8 cellular contexts compared by ENCODE assay signal in the genomic region with DNA sequence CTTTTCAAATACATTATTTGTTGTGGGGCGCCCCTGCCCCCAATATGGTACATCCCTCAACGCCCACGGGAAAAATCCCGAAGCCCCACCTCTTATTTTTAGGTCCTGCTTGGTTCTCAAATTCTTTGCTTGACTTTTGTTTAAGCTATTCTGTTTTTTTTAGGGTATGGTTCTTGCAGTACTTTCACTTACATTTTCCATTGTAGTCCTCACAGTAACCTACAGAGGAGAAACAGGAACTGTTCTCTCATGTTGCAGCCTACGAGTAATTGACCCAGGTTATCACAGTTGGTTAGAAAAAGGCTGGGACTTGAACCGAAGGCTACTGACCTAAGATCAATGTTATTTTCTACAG. TPM values are rescaled to one million over a fixed set of nuclear protein-coding genes. Genes with fewer than 3 reads are reported as not detected.
DNase-seq lines count a peak whose midpoint lies in the region; ATAC-seq and TF ChIP-seq lines count a peak whose summit lies in the region.

No MANE protein-coding gene starts in this region.

- H3K4me1 ChIP-seq in IMR-90 (ENCODE audit: control insufficient read depth, insufficient read depth, low read length): peaks cover 4% of the 10 kb centered on the region

- H3K56ac ChIP-seq in IMR-90 (ENCODE audit: extremely low read depth, insufficient read depth, low read length): peak overlapping the region; percentile 90

- H2BK15ac ChIP-seq in IMR-90 (ENCODE audit: low read depth, low read length): peak overlapping the region; percentile 71; the same call in 2 of the 3 replicates

- peak overlapping the region; percentile 27; the same call in 1 of the 2 replicates for H3K4ac ChIP-seq in IMR-90 (ENCODE audit: low read depth, low read length)

- CTCF ChIA-PET in IMR-90 (lab: Yijun Ruan, JAX): interaction anchor here (1.0 kb wide), 1 partner anchor 28 kb away, joined by 3 read pairs; no protein-coding TSS in a partner anchor

- TF ChIP-seq CTCF in IMR-90 (conservative IDR thresholded peaks at IDR 0.05; ENCODE audit: low read depth, low read length) (no peak), WI38 (IDR thresholded peaks at IDR 0.05; ENCODE audit: low read depth, low read length) (no peak)

- DNase-seq in NCI-H1436 (lab: John Stamatoyannopoulos, UW): peak; percentile 48
- no peak for DNase-seq in NCI-H1436 treated with DMSO at 0.1 percent for 48 hours (lab: John Stamatoyannopoulos, UW)
- peak; percentile 72 for DNase-seq in IMR-90
- peak; percentile 70 for DNase-seq in germinal center (ENCODE audit: low spot score)
- DNase-seq in renal cortical epithelial cell (ENCODE audit: low read depth): peak; percentile 59
- DNase-seq in mucosa of gallbladder (ENCODE audit: low spot score): no peak

- H4K5ac ChIP-seq in IMR-90 (ENCODE audit: low read depth, low read length): peak overlapping the region; percentile 97

- dilution Hi-C loops in IMR-90 (cut with HindIII; ENCODE audit: low sequenced_read_pairs, unreplicated experiment): no loop called here

- peak overlapping the region; percentile 40; the same call in 1 of the 2 replicates for H2BK20ac ChIP-seq in IMR-90 (ENCODE audit: low read depth, low read length)

- peak overlapping the region; percentile 34 to 91 for H4K8ac ChIP-seq in IMR-90 (ENCODE audit: low read depth in 2 of 2, low read length in 2 of 2)

- peak overlapping the region; percentile 79 for H3K4me3 ChIP-seq in IMR-90 (ENCODE audit: insufficient read depth, low read depth, low read length)
- H3K4me3 ChIP-seq in WI38 (ENCODE audit: low read depth, low read length): peak overlapping the region; percentile 91

- peaks cover 1% of the 10 kb centered on the region; the same call in 1 of the 2 replicates for H3K36me3 ChIP-seq in IMR-90 (ENCODE audit: control insufficient read depth, insufficient read depth, low read length)

- POLR2A ChIA-PET in IMR-90 (lab: Charles Lee; ENCODE audit: unreplicated experiment): interaction anchor here (0.6 kb wide), 1 partner anchor 10 kb away, joined by 4 read pairs; no protein-coding TSS in a partner anchor

- H3K4me2 ChIP-seq in IMR-90 (ENCODE audit: low read depth, low read length): peak overlapping the region; percentile 90

- H3K9ac ChIP-seq in IMR-90 (ENCODE audit: low read depth, low read length): peak overlapping the region; percentile 95

- H3K9me3 ChIP-seq in IMR-90 (ENCODE audit: control insufficient read depth, insufficient read depth, low read length): no peaks in the 10 kb centered on the region

- H3K9me1 ChIP-seq in IMR-90 (ENCODE audit: insufficient read depth, low read length): no peaks in the 10 kb centered on the region

- peak overlapping the region; percentile 99 for H2AFZ ChIP-seq in IMR-90 (replicated peaks; ENCODE audit: low read length, poor library complexity)

- TF ChIP-seq POLR2A in IMR-90 (IDR thresholded peaks at IDR 0.05; ENCODE audit: low read depth, low read length): no peak

- ATAC-seq in GM21717 (IDR thresholded peaks at IDR 0.05; ENCODE audit: unreplicated experiment): peak; percentile 74
- ATAC-seq in IMR-90 (ENCODE audit: low read depth): peak; percentile 61

- no peaks in the 10 kb centered on the region for H3K27me3 ChIP-seq in IMR-90 (ENCODE audit: control insufficient read depth, insufficient read depth, low read length)

- WGBS in IMR-90 (ENCODE audit: extremely low coverage in 2 of 2, insufficient read length in 1 of 2), 2 experiments: no CpG with 5 or more reads among the region's 6 CpGs

- TF ChIP-seq RAD21 in IMR-90 (IDR thresholded peaks at IDR 0.05; ENCODE audit: low read length): no peak

- H3K14ac ChIP-seq in IMR-90 (replicated peaks; ENCODE audit: low read depth, low read length): peak overlapping the region; percentile 11

- peak overlapping the region; percentile 94; the same call in 1 of the 2 replicates for H3K27ac ChIP-seq in IMR-90 (ENCODE audit: insufficient read depth, low read length)

- H4K91ac ChIP-seq in IMR-90 (ENCODE audit: insufficient read depth, low read depth, low read length): peak overlapping the region; percentile 72

- in situ Hi-C loops in IMR-90 (cut with MboI; ENCODE audit: low sequenced_read_pairs): no loop called here

- intact Hi-C loops in IMR-90 (cut with micrococcal nuclease): loop anchor here (1.0 to 2.0 kb wide), 2 partner anchors 29 to 83 kb away; no protein-coding TSS in a partner anchor

- H3K18ac ChIP-seq in IMR-90 (ENCODE audit: low read depth, low read length): peak overlapping the region; percentile 83

- H2AK5ac ChIP-seq in IMR-90 (ENCODE audit: low read depth, low read length): no peak overlapping the region

- peaks cover 8% of the 10 kb centered on the region for H4K20me1 ChIP-seq in IMR-90 (ENCODE audit: insufficient read depth, low read length)

- BruUV-seq in IMR-90 (replicated peaks; lab: Mats Ljungman, UMichigan): no TSS peak

- peak overlapping the region; percentile 74 for H2BK5ac ChIP-seq in IMR-90 (ENCODE audit: low read depth, low read length, poor library complexity, severe bottlenecking)

- peak overlapping the region; percentile 100 for H2BK120ac ChIP-seq in IMR-90 (ENCODE audit: low read depth, low read length)

- peak overlapping the region; percentile 68; the same call in 1 of the 2 replicates for H3K23ac ChIP-seq in IMR-90 (ENCODE audit: low read depth, low read length)

- peaks cover 3 to 14% of the 10 kb centered on the region in 2 experiments; a peak in 3 of 4 replicates for H3K79me1 ChIP-seq in IMR-90 (ENCODE audit: low read depth in 1 of 2, low read length in 2 of 2)

- no peak overlapping the region for H2AK9ac ChIP-seq in IMR-90 (replicated peaks; ENCODE audit: low read depth, low read length, poor library complexity)

TF ChIP-seq in IMR-90, 13 proteins besides CTCF, POLR2A, EP300 and RAD21:
- TF ChIP-seq CEBPB (IDR thresholded peaks at IDR 0.05; ENCODE audit: low read depth, low read length) (no peak), FOS (IDR thresholded peaks at IDR 0.05; ENCODE audit: low read depth, low read length) (no peak), BHLHE40 (IDR thresholded peaks at IDR 0.05; ENCODE audit: low read depth, low read length) (no peak), CHD1 (IDR thresholded peaks at IDR 0.05; ENCODE audit: low read depth, low read length) (no peak), MXI1 (IDR thresholded peaks at IDR 0.05; ENCODE audit: borderline replicate concordance, low read depth, low read length) (no peak)
- TF ChIP-seq, protein P1, sequence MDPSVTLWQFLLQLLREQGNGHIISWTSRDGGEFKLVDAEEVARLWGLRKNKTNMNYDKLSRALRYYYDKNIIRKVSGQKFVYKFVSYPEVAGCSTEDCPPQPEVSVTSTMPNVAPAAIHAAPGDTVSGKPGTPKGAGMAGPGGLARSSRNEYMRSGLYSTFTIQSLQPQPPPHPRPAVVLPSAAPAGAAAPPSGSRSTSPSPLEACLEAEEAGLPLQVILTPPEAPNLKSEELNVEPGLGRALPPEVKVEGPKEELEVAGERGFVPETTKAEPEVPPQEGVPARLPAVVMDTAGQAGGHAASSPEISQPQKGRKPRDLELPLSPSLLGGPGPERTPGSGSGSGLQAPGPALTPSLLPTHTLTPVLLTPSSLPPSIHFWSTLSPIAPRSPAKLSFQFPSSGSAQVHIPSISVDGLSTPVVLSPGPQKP (IDR thresholded peaks at IDR 0.05; ENCODE audit: borderline replicate concordance, low read depth, low read length): no peak

RNA-seq across cellular contexts. Expression of a gene that starts 0.7 kb away (rescaled TPM):
- total RNA-seq in IMR-90 (2012; rRNA removed): 9.3 and 13.1 TPM in 2 replicates
- 3.6 and 3.7 TPM in 2 replicates for polyA plus RNA-seq in IMR-90 (2012; rRNA removed)
- polyA plus RNA-seq in IMR-90 (2012; cell fraction: cytosol; rRNA removed): 0.47 and 0.86 TPM in 2 replicates
- polyA plus RNA-seq in IMR-90 (2012; cell fraction: nucleus; rRNA removed; ENCODE audit: low replicate concordance): 0.34 and 2.5 TPM in 2 replicates
- 5.6 and 10.5 TPM in 2 replicates for total RNA-seq in renal cortical epithelial cell
- 7.4 TPM for total RNA-seq in mucosa of gallbladder

Comparison
In these comparisons a context has a peak if more than half of its experiments do, and no peak if none do; other contexts are left out.
1. DNase-seq: peak in NCI-H1436 (single experiment), IMR-90 (single experiment), germinal center (single experiment) and renal cortical epithelial cell (single experiment); none in NCI-H1436 treated with DMSO at 0.1 percent for 48 hours (single experiment) and mucosa of gallbladder (single experiment).